ENCODE assay signal across 26 cellular contexts in genomic region chr17:77632619-77633018, GRCh38.
"Had no signal": no experiment of that assay in that cellular context is flagged by ENCODE, and none has a peak within 500 bp of the region (broad histone marks: within the 10 kb centered on the region; RNA-seq: fewer than 3 reads in every experiment).

No MANE protein-coding gene starts in this region.

- H3K27me3 ChIP-seq: colonic mucosa, esophagus muscularis mucosa, heart left ventricle, hepatocyte, right lobe of liver had no signal

- H3K36me3 Mint-ChIP-seq: memory B cell had no signal

- H3K27ac Mint-ChIP-seq: dendritic cell treated with granulocyte-macrophage colony-stimulating factor and Interleukin-4, amounts not matched to agents 40 ng/mL and 50 ng/mL, for 4 days; memory B cell; natural killer cell; progenitor cell of endocrine pancreas; stimulated activated naive CD8-positive, alpha-beta T cell treated with anti-CD3 and anti-CD28 coated beads, Interleukin-15, amount 100 ng/mL, for 72 hours had no signal

- H3K27me3 Mint-ChIP-seq: stimulated activated naive CD8-positive, alpha-beta T cell treated with anti-CD3 and anti-CD28 coated beads, Interleukin-15, amount 100 ng/mL, for 72 hours had no signal

- H3K9me3 ChIP-seq: colonic mucosa, pancreas, right lobe of liver, suprapubic skin, transverse colon had no signal

- H3K4me1 ChIP-seq: colonic mucosa, esophagus muscularis mucosa, foreskin keratinocyte, gastroesophageal sphincter, heart left ventricle, pancreas, right lobe of liver, suprapubic skin, transverse colon had no signal

- ATAC-seq: foreskin keratinocyte; gastroesophageal sphincter; heart left ventricle; left lobe of liver; natural killer cell; pancreas; right lobe of liver; stimulated activated naive CD8-positive, alpha-beta T cell treated with anti-CD3 and anti-CD28 coated beads, Interleukin-15, amount 100 ng/mL, for 72 hours had no signal

- H3K36me3 ChIP-seq: colonic mucosa, esophagus muscularis mucosa, gastroesophageal sphincter, heart left ventricle, pancreas, right lobe of liver, suprapubic skin, transverse colon had no signal

- H3K4me3 Mint-ChIP-seq: dendritic cell treated with granulocyte-macrophage colony-stimulating factor and Interleukin-4, amounts not matched to agents 40 ng/mL and 50 ng/mL, for 4 days; memory B cell; natural killer cell; stimulated activated naive CD8-positive, alpha-beta T cell treated with anti-CD3 and anti-CD28 coated beads, Interleukin-15, amount 100 ng/mL, for 72 hours had no signal

- H3K4me3 ChIP-seq: colonic mucosa, esophagus muscularis mucosa, gastroesophageal sphincter, heart left ventricle, hepatocyte, lung, pancreas, right lobe of liver, suprapubic skin, transverse colon had no signal

- H3K4me1 Mint-ChIP-seq: memory B cell, natural killer cell had no signal

- H3K27ac ChIP-seq: colonic mucosa, esophagus muscularis mucosa, foreskin keratinocyte, gastroesophageal sphincter, heart left ventricle, hepatocyte, pancreas, right lobe of liver, suprapubic skin, transverse colon had no signal

- DNase-seq: colonic mucosa; effector memory CD4-positive, alpha-beta T cell; foreskin keratinocyte; heart left ventricle; kidney; natural killer cell; occipital lobe; pancreas; right lobe of liver; small intestine; stimulated activated CD4-positive, alpha-beta T cell treated with anti-CD3 and anti-CD28 coated beads, Interleukin-12 subunit alpha, Interleukin-12 subunit beta, amount 100 ng/mL, for 4 hours; stimulated activated CD4-positive, alpha-beta T cell treated with anti-CD3 and anti-CD28 coated beads, Interleukin-1b, Interleukin-23, amount 100 ng/mL, for 48 hours; stimulated activated CD4-positive, alpha-beta T cell treated with anti-CD3 and anti-CD28 coated beads, Interleukin-4, amount 100 ng/mL, for 1 hour; stimulated activated CD8-positive, alpha-beta memory T cell treated with anti-CD3 and anti-CD28 coated beads, Interleukin-4, amount 100 ng/mL, for 48 hours; stimulated activated naive CD4-positive, alpha-beta T cell; stimulated activated naive CD8-positive, alpha-beta T cell treated with anti-CD3 and anti-CD28 coated beads, Interleukin-15, amount 100 ng/mL, for 72 hours; transverse colon had no signal
